Comparison of ENCODE assay signal across 23 cellular contexts in the genomic region with DNA sequence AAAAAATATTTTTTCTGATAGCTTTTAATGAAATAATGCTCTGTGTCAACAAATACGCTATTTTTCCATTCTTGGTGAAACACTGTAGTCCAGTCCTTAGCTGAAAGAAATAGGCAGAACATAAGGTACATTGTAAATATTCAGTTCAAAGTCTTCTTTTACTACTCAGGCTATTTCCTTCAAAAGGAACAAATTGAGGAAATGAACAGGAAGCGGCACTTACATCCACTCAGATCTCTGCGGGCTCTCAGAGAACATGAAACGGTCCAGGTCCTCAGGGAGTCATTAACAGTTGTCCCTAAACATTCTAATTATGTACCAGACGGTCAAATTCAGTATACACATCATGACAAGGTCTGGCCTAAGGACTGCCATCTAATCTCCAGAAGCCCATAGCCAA.
"Had no signal": no experiment of that assay in that cellular context is flagged by ENCODE, and none has a peak within 500 bp of the region (broad histone marks: within the 10 kb centered on the region; RNA-seq: fewer than 3 reads in every experiment).

No MANE protein-coding gene starts in this region.

- H3K4me1 ChIP-seq: pancreas, right lobe of liver, stomach, upper lobe of left lung had no signal

- H3K4me3 ChIP-seq: dorsolateral prefrontal cortex, hepatocyte, lung, pancreas, right lobe of liver, smooth muscle cell, stomach, thoracic aorta, tibial nerve, upper lobe of left lung had no signal

- H3K36me3 ChIP-seq: neutrophil, pancreas, right lobe of liver, thoracic aorta had no signal

- H3K27ac ChIP-seq: hepatocyte, neutrophil, pancreas, right lobe of liver, stomach, thoracic aorta, tibial nerve, upper lobe of left lung had no signal

- H3K4me2 ChIP-seq: hepatocyte, smooth muscle cell had no signal

- H3K27me3 ChIP-seq: dorsolateral prefrontal cortex, hepatocyte, neutrophil, pancreas, right lobe of liver, stomach, tibial nerve, upper lobe of left lung had no signal

- H3K9me3 ChIP-seq: neutrophil, pancreas, right lobe of liver, stomach, thoracic aorta, tibial nerve, upper lobe of left lung had no signal

- ATAC-seq: left cardiac atrium; natural killer cell treated with Interleukin-12 subunit alpha and Interleukin-12 subunit beta and Interleukin-15 and Interleukin-18, amount 100 ng/mL, for 72 hours; pancreas; right lobe of liver; stimulated activated effector memory CD8-positive, alpha-beta T cell treated with anti-CD3 and anti-CD28 coated beads, Interleukin-12 subunit alpha, Interleukin-12 subunit beta, amount 100 ng/mL, for 72 hours had no signal

- DNase-seq: cortex of kidney; dorsolateral prefrontal cortex; effector CD4-positive, alpha-beta T cell; head of caudate nucleus; kidney; left cardiac atrium; naive B cell; pancreas; right lobe of liver; stimulated activated CD4-positive, alpha-beta T cell treated with anti-CD3 and anti-CD28 coated beads, Interleukin-12 subunit alpha, Interleukin-12 subunit beta, amount 100 ng/mL, for 4 hours; stimulated activated CD4-positive, alpha-beta T cell treated with anti-CD3 and anti-CD28 coated beads, Interleukin-2, amount 100 ng/mL, for 24 hours; stimulated activated CD4-positive, alpha-beta T cell treated with anti-CD3 and anti-CD28 coated beads, Interleukin-4, amount 100 ng/mL, for 24 hours; stimulated activated naive CD4-positive, alpha-beta T cell treated with Interleukin-2 at 50 U/mL for 16 hours; stomach; upper lobe of left lung had no signal
